In the genomic region with DNA sequence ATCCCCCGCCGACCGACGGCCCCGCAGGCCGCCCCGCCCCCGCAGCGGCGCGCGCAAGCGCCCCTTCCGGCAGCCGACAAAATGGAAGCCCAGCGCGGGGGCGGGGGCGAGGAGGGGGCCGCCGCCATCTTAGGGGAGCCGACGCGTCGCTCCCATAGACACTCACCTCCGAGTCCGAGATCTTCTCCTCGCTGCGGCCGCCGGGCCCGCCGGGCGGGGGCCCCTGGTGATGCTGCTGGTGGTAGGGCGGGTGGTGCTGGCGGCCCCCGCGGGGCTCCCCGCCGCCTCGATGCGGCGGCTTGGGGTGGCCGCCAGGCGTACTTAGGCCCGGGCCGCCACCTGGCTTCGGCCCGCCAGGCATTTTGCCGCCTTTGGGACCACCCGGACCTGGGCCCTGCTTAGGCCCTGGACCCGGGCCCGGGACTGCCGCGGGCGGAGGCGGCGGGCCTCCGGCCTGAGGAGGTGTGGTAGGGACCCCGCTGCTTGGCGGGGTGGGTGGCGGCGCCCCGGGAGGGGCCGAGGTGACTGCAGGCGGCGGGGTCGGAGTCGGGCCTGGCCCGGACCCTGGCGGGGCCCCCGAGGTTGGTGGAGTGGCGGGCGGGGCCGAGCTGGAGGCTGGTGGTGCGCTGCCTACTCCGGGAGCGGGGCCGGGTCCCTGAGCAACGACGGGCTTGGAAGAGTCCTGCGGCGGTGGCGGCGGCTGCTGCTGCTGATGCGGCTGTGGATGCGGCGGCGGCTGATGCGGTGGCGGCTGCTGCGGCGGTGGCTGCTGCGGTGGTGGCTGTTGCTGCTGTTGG, we compare ENCODE assay signal across 8 cellular contexts. TPM values are rescaled to one million over a fixed set of nuclear protein-coding genes. Genes with fewer than 3 reads are reported as not detected.
DNase-seq lines count a peak whose midpoint lies in the region; ATAC-seq and TF ChIP-seq lines count a peak whose summit lies in the region.

No MANE protein-coding gene starts in this region.

- intact Hi-C loops in mammary epithelial cell (cut with micrococcal nuclease): loop anchor here (2.0 to 10.0 kb wide), 4 partner anchors 77 to 437 kb away; partner anchors contain the start of genes GJB4, GJB5, KIAA0319L and NCDN
- intact Hi-C loops in spleen (cut with DNase I; ENCODE audit: low total_unique reads): no loop called here

- peaks cover 47% of the 10 kb centered on the region for H3K4me1 Mint-ChIP-seq in WTC11

- peak overlapping the region; percentile 76 for H2AFZ ChIP-seq in mammary epithelial cell (ENCODE audit: low read depth, low read length)

- H3K27ac Mint-ChIP-seq in WTC11: peak overlapping the region; percentile 79

- H3K27me3 ChIP-seq in mammary epithelial cell (ENCODE audit: insufficient read depth, low read length) (no peaks in the 10 kb centered on the region), spleen (replicated peaks in 1 of 7) (no peaks in the 10 kb centered on the region)

- H3K4me3 ChIP-seq in mammary epithelial cell (replicated peaks in 1 of 3; ENCODE audit: insufficient read depth in 1 of 3, low read depth in 2 of 3, low read length in 3 of 3) (peak overlapping the region; percentile 93 to 100 (median 93)), spleen (peak overlapping the region; percentile 64 to 99 (median 94))

- H3K4me1 ChIP-seq in mammary epithelial cell (ENCODE audit: insufficient read depth, low read length) (peaks cover 23% of the 10 kb centered on the region), spleen (peaks cover 29 to 53% (median 50%) of the 10 kb centered on the region in 6 donors)

- H3K27me3 Mint-ChIP-seq in WTC11 (ENCODE audit: low read depth): peaks cover 16% of the 10 kb centered on the region

- TSS peak; percentile 47 for BruUV-seq in mammary epithelial cell (replicated peaks; lab: Mats Ljungman, UMichigan)

- peaks cover 58% of the 10 kb centered on the region for H3K79me2 ChIP-seq in mammary epithelial cell (ENCODE audit: insufficient read depth, low read length)

- H3K9ac ChIP-seq in mammary epithelial cell (ENCODE audit: insufficient read depth, low read length): peak overlapping the region; percentile 93

- DNase-seq in NCI-H2196 treated with DMSO at 0.1 percent for 48 hours (lab: John Stamatoyannopoulos, UW; ENCODE audit: unreplicated experiment): peak; percentile 61
- DNase-seq in WTC11 (ENCODE audit: low spot score): peak; percentile 84
- peak; percentile 71 for DNase-seq in mammary epithelial cell
- DNase-seq in iris pigment epithelial cell (ENCODE audit: low read depth): peak; percentile 80
- DNase-seq in spleen: peak; percentile 97
- DNase-seq in foreskin melanocyte: no peak

- dilution Hi-C loops in mammary epithelial cell (cut with HindIII; ENCODE audit: low sequenced_read_pairs): no loop called here

- in situ Hi-C loops in mammary epithelial cell (cut with MboI; ENCODE audit: low sequenced_read_pairs in 2 of 2): loop anchor here (10.0 kb wide), 2 partner anchors 103 to 373 kb away; no protein-coding TSS in a partner anchor

- H3K9me3 Mint-ChIP-seq in WTC11: no peaks in the 10 kb centered on the region

- peak overlapping the region; percentile 95 for H3K4me3 Mint-ChIP-seq in WTC11

- H3K9me3 ChIP-seq in mammary epithelial cell (replicated peaks; ENCODE audit: insufficient read depth, low read length): no peaks in the 10 kb centered on the region
- no peaks in the 10 kb centered on the region for H3K9me3 ChIP-seq in spleen

- peak overlapping the region; percentile 26 for H3K4me2 ChIP-seq in mammary epithelial cell (ENCODE audit: insufficient read depth, low read depth, low read length)

- peak; percentile 42 for ATAC-seq in GM18498 (IDR thresholded peaks at IDR 0.05; ENCODE audit: unreplicated experiment)
- ATAC-seq in HG03025 (IDR thresholded peaks at IDR 0.05; ENCODE audit: low FRiP score, unreplicated experiment): peak; percentile 51
- ATAC-seq in WTC11: peak; percentile 37

- POLR2A ChIA-PET in WTC11 (lab: Charles Lee): interaction anchor here (0.6 to 1.1 kb wide), 3 partner anchors 18 to 339 kb away, joined by 3 read pairs; no protein-coding TSS in a partner anchor

- CTCF ChIA-PET in WTC11 (lab: Charles Lee): interaction anchor here (1.0 to 1.4 kb wide), 2 partner anchors 9 to 31 kb away, joined by 3 to 7 read pairs; no protein-coding TSS in a partner anchor
- CTCF ChIA-PET in mammary epithelial cell (lab: Charles Lee; ENCODE audit: low non-redundant PET): no interaction called here

- H3K36me3 Mint-ChIP-seq in WTC11: peaks cover 46% of the 10 kb centered on the region

- H4K20me1 ChIP-seq in mammary epithelial cell (ENCODE audit: insufficient read depth, low read length): peaks cover 35% of the 10 kb centered on the region

- H3K27ac ChIP-seq in mammary epithelial cell (ENCODE audit: insufficient read depth, low read depth, low read length): peak overlapping the region; percentile 87
- peak overlapping the region; percentile 98 to 100 (median 99) for H3K27ac ChIP-seq in spleen

- WGBS in mammary epithelial cell (ENCODE audit: low coverage, missing lambda C conversion rate): no CpG with 5 or more reads among the region's 94 CpGs
- 0 to 1% (median 1%) methylated on average over 35 to 94 of the region's 94 CpGs for WGBS in spleen, 5 donors

- peak in 1 of 3 donors; percentile 31 for TF ChIP-seq POLR2A in spleen (IDR thresholded peaks at IDR 0.05)

- TF ChIP-seq CTCF in WTC11 (IDR thresholded peaks at IDR 0.05) (0 out of 2 replicates have a peak, but pooled peaks have one; percentile 20), mammary epithelial cell (conservative IDR thresholded peaks at IDR 0.05 in 1 of 2, IDR thresholded peaks at IDR 0.05 in 1 of 2; ENCODE audit: extremely low read depth in 1 of 2, insufficient read depth in 1 of 2, low read depth in 1 of 2, low read length in 2 of 2) (no peak), spleen (IDR thresholded peaks at IDR 0.05 in 8 of 11, conservative IDR thresholded peaks at IDR 0.05 in 3 of 11) (peak in 5 of 11 experiments; percentile 22 to 45 (median 33))

- H3K36me3 ChIP-seq in mammary epithelial cell (ENCODE audit: insufficient read depth, low read length): peaks cover 36% of the 10 kb centered on the region
- peaks cover 3 to 43% (median 39%) of the 10 kb centered on the region in 6 donors for H3K36me3 ChIP-seq in spleen

TF ChIP-seq in WTC11, 78 proteins besides CTCF, POLR2A, EP300 and RAD21 (continues in another document):
- TF ChIP-seq E2F4 (CRISPR knock-in tag; IDR thresholded peaks at IDR 0.05; ENCODE audit: borderline replicate concordance, low read depth): peak; percentile 16; the same call in 1 of the 2 replicates
- no peak for TF ChIP-seq FOXJ3 (CRISPR knock-in tag; IDR thresholded peaks at IDR 0.05; ENCODE audit: borderline replicate concordance)
- 0 out of 2 replicates have a peak, but pooled peaks have one; percentile 41 for TF ChIP-seq ATF1 (CRISPR knock-in tag; IDR thresholded peaks at IDR 0.05)
- TF ChIP-seq SP1 (CRISPR knock-in tag; conservative IDR thresholded peaks at IDR 0.05): 0 out of 2 replicates have a peak, but pooled peaks have one; percentile 39
- TF ChIP-seq, protein P1, sequence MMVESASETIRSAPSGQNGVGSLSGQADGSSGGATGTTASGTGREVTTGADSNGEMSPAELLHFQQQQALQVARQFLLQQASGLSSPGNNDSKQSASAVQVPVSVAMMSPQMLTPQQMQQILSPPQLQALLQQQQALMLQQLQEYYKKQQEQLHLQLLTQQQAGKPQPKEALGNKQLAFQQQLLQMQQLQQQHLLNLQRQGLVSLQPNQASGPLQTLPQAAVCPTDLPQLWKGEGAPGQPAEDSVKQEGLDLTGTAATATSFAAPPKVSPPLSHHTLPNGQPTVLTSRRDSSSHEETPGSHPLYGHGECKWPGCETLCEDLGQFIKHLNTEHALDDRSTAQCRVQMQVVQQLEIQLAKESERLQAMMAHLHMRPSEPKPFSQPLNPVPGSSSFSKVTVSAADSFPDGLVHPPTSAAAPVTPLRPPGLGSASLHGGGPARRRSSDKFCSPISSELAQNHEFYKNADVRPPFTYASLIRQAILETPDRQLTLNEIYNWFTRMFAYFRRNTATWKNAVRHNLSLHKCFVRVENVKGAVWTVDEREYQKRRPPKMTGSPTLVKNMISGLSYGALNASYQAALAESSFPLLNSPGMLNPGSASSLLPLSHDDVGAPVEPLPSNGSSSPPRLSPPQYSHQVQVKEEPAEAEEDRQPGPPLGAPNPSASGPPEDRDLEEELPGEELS (CRISPR knock-in tag; IDR thresholded peaks at IDR 0.05): no peak
- 0 out of 2 replicates have a peak, but pooled peaks have one; percentile 47 for TF ChIP-seq E2F5 (CRISPR knock-in tag; IDR thresholded peaks at IDR 0.05)
- TF ChIP-seq ZNF416 (CRISPR knock-in tag; IDR thresholded peaks at IDR 0.05): peak; percentile 33; the same call in 1 of the 2 replicates
- no peak for TF ChIP-seq EMX1 (CRISPR knock-in tag; IDR thresholded peaks at IDR 0.05)
- TF ChIP-seq ZNF396 (CRISPR knock-in tag; IDR thresholded peaks at IDR 0.05; ENCODE audit: borderline replicate concordance): no peak

RNA-seq across cellular contexts. Expression of gene SFPQ, which starts 0.7 kb away (rescaled TPM):
- total RNA-seq in WTC11 (2021) (354 to 487 TPM (median 486 TPM) in 3 replicates), mammary epithelial cell (100 to 1,000 TPM; 156 to 255 TPM), spleen (100 to 1,000 TPM; 205 to 292 (median 275) TPM)
- polyA plus RNA-seq in mammary epithelial cell (69.9 TPM), spleen (100 to 1,000 TPM; 171 to 220 (median 214) TPM)
- 55.5 TPM for polyA minus RNA-seq in mammary epithelial cell
